Comparison of ENCODE assay signal across 8 cellular contexts in genomic region chr10:132540456-132540855, GRCh38. TPM values are rescaled to one million over a fixed set of nuclear protein-coding genes. Genes with fewer than 3 reads are reported as not detected.
DNase-seq lines count a peak whose midpoint lies in the region; ATAC-seq, FAIRE-seq and TF ChIP-seq lines count a peak whose summit lies in the region.

No MANE protein-coding gene starts in this region.

- H3K36me3 Mint-ChIP-seq in HFFc6 (ENCODE audit: low read depth), result peaks cover 3% of the 10 kb centered on the region; the same call in 1 of the 2 replicates

- peaks cover 2% of the 10 kb centered on the region; the same call in 1 of the 2 replicates for H3K27me3 Mint-ChIP-seq in HFFc6 (ENCODE audit: insufficient read depth)

- intact Hi-C loops in mucosa of descending colon (cut with DNase I, micrococcal nuclease), result no loop called here

- no peaks in the 10 kb centered on the region for H3K9me3 Mint-ChIP-seq in HFFc6

- H3K4me3 ChIP-seq in bronchial epithelial cell (ENCODE audit: low read depth, low read length) (no peak overlapping the region), mucosa of descending colon (no peak overlapping the region)

- H3K4me3 Mint-ChIP-seq in HFFc6, result peak overlapping the region; percentile 99

- H3K27ac Mint-ChIP-seq in HFFc6, result peak overlapping the region; percentile 83

- peaks cover 48% of the 10 kb centered on the region for H3K4me1 Mint-ChIP-seq in HFFc6 (ENCODE audit: low read depth)

- no peak for FAIRE-seq in bronchial epithelial cell (lab: Jason Lieb, UNC)

- H3K36me3 ChIP-seq in bronchial epithelial cell (ENCODE audit: control insufficient read depth, insufficient read depth, low read length) (no peaks in the 10 kb centered on the region), mucosa of descending colon (ENCODE audit: low read depth) (no peaks in the 10 kb centered on the region)

- peak; percentile 48 for DNase-seq in AG08395 (ENCODE audit: low spot score)
- DNase-seq in HFFc6, result peak; percentile 69
- DNase-seq in bronchial epithelial cell (ENCODE audit: low read depth), result peak; percentile 22
- DNase-seq in mucosa of descending colon, result peak in 2 of 3 donors; percentile 29 to 48
- no peak for DNase-seq in activated CD4-positive, CD25-positive, alpha-beta regulatory T cell treated with anti-CD3 and anti-CD28 coated beads, Interleukin-2, amount 50 U/mL, for 72 hours
- DNase-seq in anterior cingulate cortex (lab: John Stamatoyannopoulos, UW), result no peak
- no peak for DNase-seq in activated CD4-positive, CD25-positive, alpha-beta regulatory T cell (lab: John Stamatoyannopoulos, UW)
- DNase-seq in DMS53 (lab: John Stamatoyannopoulos, UW), result no peak

- no peak for ATAC-seq in mucosa of descending colon

- peaks cover 31% of the 10 kb centered on the region for H3K4me1 ChIP-seq in mucosa of descending colon (ENCODE audit: low read depth)

- peak; percentile 59 for TF ChIP-seq CTCF in HFFc6 (IDR thresholded peaks at IDR 0.05)
- TF ChIP-seq CTCF in bronchial epithelial cell (IDR thresholded peaks at IDR 0.05; ENCODE audit: insufficient read depth, low read length, severe bottlenecking), result peak; percentile 27
- TF ChIP-seq CTCF in mucosa of descending colon (IDR thresholded peaks at IDR 0.05), result no peak

- H3K27me3 ChIP-seq in bronchial epithelial cell (ENCODE audit: control insufficient read depth, insufficient read depth, low read length), result no peaks in the 10 kb centered on the region

- H3K9me3 ChIP-seq in mucosa of descending colon, result no peaks in the 10 kb centered on the region

RNA-seq across cellular contexts. Expression of gene INPP5A, which starts 2.9 kb away (rescaled TPM):
- total RNA-seq in HFFc6 (2021; fragmentation: NEBNext Ultra II Directional; extraction: Animal tissue kit (Norgen Biotek cat#: 25700)), result 10 to 100 TPM; 58.9 to 64.6 (median 63.8) TPM
- 22.8 and 29.5 TPM in 2 replicates for total RNA-seq in bronchial epithelial cell
- 10 to 100 TPM; 31.7 to 92.8 (median 32.0) TPM for total RNA-seq in mucosa of descending colon

Comparison
In these comparisons a context has a peak if more than half of its experiments do, and no peak if none do; other contexts are left out.
1. DNase-seq: peak in AG08395 (single experiment), HFFc6 (single experiment), bronchial epithelial cell (single experiment) and mucosa of descending colon (2 of 3); none in activated CD4-positive, CD25-positive, alpha-beta regulatory T cell treated with anti-CD3 and anti-CD28 coated beads, Interleukin-2, amount 50 U/mL, for 72 hours (single experiment), anterior cingulate cortex (0 of 58), activated CD4-positive, CD25-positive, alpha-beta regulatory T cell (0 of 4) and DMS53 (single experiment).